In the genomic region with DNA sequence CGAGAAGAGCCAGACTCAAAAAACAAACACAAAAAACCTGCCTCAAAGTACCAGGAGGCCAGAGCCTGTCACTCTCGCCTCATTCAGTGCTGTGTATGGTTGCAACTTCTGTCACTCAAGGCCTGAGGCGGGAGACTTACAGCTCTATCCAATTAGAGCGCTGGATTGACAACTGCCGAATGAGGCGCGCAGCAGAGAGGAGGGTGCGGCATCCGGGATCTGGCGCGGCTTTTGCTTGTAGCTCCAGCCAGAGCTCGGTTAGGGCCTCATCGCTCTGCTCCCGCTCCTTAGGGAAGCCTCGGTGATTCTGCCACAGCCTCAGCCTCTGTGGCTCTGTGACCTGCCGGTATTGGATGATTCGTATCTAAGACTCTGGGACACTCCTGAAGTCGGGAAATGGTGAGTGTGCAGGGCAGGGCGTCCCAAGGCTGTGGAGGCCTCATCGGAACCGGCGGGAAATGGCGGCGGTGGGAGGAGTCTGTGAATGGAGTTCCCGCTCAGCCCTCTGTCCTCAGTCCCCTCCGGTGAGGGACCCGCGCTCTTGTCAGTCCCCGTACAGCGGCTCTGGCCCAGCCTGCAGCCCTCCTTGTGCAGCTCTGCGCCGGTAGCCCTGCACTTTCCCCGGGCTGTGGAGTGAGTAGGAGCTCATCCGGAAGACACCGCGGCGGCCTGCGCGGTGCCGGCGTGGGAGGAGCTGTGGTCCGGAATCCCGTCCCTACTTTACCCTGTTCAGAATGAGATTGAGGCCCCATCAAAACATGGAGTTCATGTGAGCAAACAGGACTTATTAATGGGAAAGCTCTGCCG, we compare ENCODE assay signal across 1 cellular context.
A peak's percentile ranks its signal among the peaks of the same experiment; 100 is the strongest.
TF ChIP-seq lines count a peak whose summit lies in the region.

A gene (plus strand): TSS at position 227 of the 807 bp plus-strand sequence. CDS start 170 bp downstream, at position 397.

TF ChIP-seq in HEK293, 187 proteins besides CTCF, POLR2A, EP300 and RAD21 (continued from another document and continues in another):
- TF ChIP-seq, protein P1, sequence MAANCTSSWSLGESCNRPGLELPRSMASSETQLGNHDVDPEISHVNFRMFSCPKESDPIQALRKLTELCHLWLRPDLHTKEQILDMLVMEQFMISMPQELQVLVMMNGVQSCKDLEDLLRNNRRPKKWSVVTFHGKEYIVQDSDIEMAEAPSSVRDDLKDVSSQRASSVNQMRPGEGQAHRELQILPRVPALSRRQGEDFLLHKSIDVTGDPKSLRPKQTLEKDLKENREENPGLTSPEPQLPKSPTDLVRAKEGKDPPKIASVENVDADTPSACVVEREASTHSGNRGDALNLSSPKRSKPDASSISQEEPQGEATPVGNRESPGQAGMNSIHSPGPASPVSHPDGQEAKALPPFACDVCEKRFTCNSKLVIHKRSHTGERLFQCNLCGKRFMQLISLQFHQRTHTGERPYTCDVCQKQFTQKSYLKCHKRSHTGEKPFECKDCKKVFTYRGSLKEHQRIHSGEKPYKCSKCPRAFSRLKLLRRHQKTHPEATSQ (tag by site-specific recombination; IDR thresholded peaks at IDR 0.05), result 0 out of 2 replicates have a peak, but pooled peaks have one; percentile 17
- TF ChIP-seq ZNF473 (tag by site-specific recombination; IDR thresholded peaks at IDR 0.05) (no peak), ZNF660 (tag by site-specific recombination; IDR thresholded peaks at IDR 0.05) (0 out of 2 replicates have a peak, but pooled peaks have one; percentile 50), HOXC10 (CRISPR knock-in tag; IDR thresholded peaks at IDR 0.05) (no peak), ZNF610 (tag by site-specific recombination; IDR thresholded peaks at IDR 0.05; ENCODE audit: borderline replicate concordance) (peak; percentile 59; the same call in 1 of the 2 replicates), ZNF138 (tag by site-specific recombination; IDR thresholded peaks at IDR 0.05; ENCODE audit: borderline replicate concordance) (no peak), ZNF324 (tag by site-specific recombination; IDR thresholded peaks at IDR 0.05) (0 out of 2 replicates have a peak, but pooled peaks have one; percentile 55), ZBTB17 (tag by site-specific recombination; IDR thresholded peaks at IDR 0.05) (peak; percentile 96), BCL11A (tag by site-specific recombination; IDR thresholded peaks at IDR 0.05; ENCODE audit: low read depth) (no peak), ZNF341 (tag by site-specific recombination; IDR thresholded peaks at IDR 0.05; ENCODE audit: low read depth) (peak; percentile 85), SP7 (tag by site-specific recombination; IDR thresholded peaks at IDR 0.05) (peak; percentile 73), KLF9 (tag by site-specific recombination; IDR thresholded peaks at IDR 0.05; ENCODE audit: low read depth) (no peak), ZNF394 (tag by site-specific recombination; IDR thresholded peaks at IDR 0.05; ENCODE audit: borderline replicate concordance) (no peak), ZNF354C (tag by site-specific recombination; IDR thresholded peaks at IDR 0.05; ENCODE audit: borderline replicate concordance, low read depth) (no peak), IKZF3 (tag by site-specific recombination; IDR thresholded peaks at IDR 0.05) (no peak)
- TF ChIP-seq, protein P2, sequence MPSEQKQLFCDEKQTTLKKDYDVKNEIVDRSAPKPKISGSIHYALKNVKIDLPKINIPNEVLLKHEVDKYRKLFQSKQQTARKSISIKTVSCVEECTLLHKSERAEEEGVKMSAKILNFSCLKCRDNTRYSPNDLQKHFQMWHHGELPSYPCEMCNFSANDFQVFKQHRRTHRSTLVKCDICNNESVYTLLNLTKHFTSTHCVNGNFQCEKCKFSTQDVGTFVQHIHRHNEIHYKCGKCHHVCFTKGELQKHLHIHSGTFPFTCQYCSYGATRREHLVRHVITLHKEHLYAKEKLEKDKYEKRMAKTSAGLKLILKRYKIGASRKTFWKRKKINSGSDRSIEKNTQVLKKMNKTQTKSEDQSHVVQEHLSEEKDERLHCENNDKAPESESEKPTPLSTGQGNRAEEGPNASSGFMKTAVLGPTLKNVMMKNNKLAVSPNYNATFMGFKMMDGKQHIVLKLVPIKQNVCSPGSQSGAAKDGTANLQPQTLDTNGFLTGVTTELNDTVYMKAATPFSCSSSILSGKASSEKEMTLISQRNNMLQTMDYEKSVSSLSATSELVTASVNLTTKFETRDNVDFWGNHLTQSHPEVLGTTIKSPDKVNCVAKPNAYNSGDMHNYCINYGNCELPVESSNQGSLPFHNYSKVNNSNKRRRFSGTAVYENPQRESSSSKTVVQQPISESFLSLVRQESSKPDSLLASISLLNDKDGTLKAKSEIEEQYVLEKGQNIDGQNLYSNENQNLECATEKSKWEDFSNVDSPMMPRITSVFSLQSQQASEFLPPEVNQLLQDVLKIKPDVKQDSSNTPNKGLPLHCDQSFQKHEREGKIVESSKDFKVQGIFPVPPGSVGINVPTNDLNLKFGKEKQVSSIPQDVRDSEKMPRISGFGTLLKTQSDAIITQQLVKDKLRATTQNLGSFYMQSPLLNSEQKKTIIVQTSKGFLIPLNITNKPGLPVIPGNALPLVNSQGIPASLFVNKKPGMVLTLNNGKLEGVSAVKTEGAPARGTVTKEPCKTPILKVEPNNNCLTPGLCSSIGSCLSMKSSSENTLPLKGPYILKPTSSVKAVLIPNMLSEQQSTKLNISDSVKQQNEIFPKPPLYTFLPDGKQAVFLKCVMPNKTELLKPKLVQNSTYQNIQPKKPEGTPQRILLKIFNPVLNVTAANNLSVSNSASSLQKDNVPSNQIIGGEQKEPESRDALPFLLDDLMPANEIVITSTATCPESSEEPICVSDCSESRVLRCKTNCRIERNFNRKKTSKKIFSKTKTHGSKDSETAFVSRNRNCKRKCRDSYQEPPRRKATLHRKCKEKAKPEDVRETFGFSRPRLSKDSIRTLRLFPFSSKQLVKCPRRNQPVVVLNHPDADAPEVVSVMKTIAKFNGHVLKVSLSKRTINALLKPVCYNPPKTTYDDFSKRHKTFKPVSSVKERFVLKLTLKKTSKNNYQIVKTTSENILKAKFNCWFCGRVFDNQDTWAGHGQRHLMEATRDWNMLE (tag by site-specific recombination; conservative IDR thresholded peaks at IDR 0.05; ENCODE audit: low read depth), result no peak; the same call in 1 of the 2 replicates
- TF ChIP-seq, protein P3, sequence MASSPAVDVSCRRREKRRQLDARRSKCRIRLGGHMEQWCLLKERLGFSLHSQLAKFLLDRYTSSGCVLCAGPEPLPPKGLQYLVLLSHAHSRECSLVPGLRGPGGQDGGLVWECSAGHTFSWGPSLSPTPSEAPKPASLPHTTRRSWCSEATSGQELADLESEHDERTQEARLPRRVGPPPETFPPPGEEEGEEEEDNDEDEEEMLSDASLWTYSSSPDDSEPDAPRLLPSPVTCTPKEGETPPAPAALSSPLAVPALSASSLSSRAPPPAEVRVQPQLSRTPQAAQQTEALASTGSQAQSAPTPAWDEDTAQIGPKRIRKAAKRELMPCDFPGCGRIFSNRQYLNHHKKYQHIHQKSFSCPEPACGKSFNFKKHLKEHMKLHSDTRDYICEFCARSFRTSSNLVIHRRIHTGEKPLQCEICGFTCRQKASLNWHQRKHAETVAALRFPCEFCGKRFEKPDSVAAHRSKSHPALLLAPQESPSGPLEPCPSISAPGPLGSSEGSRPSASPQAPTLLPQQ (tag by site-specific recombination; IDR thresholded peaks at IDR 0.05), result peak; percentile 72
- TF ChIP-seq, protein P4, sequence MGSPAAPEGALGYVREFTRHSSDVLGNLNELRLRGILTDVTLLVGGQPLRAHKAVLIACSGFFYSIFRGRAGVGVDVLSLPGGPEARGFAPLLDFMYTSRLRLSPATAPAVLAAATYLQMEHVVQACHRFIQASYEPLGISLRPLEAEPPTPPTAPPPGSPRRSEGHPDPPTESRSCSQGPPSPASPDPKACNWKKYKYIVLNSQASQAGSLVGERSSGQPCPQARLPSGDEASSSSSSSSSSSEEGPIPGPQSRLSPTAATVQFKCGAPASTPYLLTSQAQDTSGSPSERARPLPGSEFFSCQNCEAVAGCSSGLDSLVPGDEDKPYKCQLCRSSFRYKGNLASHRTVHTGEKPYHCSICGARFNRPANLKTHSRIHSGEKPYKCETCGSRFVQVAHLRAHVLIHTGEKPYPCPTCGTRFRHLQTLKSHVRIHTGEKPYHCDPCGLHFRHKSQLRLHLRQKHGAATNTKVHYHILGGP (tag by site-specific recombination; IDR thresholded peaks at IDR 0.05), result no peak
- TF ChIP-seq, protein P5, sequence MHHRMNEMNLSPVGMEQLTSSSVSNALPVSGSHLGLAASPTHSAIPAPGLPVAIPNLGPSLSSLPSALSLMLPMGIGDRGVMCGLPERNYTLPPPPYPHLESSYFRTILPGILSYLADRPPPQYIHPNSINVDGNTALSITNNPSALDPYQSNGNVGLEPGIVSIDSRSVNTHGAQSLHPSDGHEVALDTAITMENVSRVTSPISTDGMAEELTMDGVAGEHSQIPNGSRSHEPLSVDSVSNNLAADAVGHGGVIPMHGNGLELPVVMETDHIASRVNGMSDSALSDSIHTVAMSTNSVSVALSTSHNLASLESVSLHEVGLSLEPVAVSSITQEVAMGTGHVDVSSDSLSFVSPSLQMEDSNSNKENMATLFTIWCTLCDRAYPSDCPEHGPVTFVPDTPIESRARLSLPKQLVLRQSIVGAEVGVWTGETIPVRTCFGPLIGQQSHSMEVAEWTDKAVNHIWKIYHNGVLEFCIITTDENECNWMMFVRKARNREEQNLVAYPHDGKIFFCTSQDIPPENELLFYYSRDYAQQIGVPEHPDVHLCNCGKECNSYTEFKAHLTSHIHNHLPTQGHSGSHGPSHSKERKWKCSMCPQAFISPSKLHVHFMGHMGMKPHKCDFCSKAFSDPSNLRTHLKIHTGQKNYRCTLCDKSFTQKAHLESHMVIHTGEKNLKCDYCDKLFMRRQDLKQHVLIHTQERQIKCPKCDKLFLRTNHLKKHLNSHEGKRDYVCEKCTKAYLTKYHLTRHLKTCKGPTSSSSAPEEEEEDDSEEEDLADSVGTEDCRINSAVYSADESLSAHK (tag by site-specific recombination; IDR thresholded peaks at IDR 0.05), result no peak
- TF ChIP-seq, protein P6, sequence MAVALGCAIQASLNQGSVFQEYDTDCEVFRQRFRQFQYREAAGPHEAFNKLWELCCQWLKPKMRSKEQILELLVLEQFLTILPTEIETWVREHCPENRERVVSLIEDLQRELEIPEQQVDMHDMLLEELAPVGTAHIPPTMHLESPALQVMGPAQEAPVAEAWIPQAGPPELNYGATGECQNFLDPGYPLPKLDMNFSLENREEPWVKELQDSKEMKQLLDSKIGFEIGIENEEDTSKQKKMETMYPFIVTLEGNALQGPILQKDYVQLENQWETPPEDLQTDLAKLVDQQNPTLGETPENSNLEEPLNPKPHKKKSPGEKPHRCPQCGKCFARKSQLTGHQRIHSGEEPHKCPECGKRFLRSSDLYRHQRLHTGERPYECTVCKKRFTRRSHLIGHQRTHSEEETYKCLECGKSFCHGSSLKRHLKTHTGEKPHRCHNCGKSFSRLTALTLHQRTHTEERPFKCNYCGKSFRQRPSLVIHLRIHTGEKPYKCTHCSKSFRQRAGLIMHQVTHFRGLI (tag by site-specific recombination; IDR thresholded peaks at IDR 0.05), result no peak
- TF ChIP-seq, protein P7, sequence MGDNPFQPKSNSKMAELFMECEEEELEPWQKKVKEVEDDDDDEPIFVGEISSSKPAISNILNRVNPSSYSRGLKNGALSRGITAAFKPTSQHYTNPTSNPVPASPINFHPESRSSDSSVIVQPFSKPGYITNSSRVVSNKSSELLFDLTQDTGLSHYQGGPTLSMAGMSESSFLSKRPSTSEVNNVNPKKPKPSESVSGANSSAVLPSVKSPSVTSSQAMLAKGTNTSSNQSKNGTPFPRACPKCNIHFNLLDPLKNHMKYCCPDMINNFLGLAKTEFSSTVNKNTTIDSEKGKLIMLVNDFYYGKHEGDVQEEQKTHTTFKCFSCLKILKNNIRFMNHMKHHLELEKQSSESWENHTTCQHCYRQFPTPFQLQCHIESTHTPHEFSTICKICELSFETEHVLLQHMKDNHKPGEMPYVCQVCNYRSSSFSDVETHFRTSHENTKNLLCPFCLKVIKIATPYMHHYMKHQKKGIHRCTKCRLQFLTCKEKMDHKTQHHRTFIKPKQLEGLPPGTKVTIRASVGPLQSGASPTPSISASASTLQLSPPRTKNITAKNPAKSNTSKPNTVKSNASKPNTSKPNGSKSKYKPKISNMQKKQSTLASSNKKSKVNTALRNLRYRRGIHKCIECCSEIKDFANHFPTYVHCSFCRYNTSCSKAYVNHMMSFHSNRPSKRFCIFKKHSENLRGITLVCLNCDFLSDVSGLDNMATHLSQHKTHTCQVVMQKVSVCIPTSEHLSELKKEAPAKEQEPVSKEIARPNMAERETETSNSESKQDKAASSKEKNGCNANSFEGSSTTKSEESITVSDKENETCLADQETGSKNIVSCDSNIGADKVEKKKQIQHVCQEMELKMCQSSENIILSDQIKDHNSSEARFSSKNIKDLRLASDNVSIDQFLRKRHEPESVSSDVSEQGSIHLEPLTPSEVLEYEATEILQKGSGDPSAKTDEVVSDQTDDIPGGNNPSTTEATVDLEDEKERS (tag by site-specific recombination; IDR thresholded peaks at IDR 0.05), result no peak
- TF ChIP-seq, protein P8, sequence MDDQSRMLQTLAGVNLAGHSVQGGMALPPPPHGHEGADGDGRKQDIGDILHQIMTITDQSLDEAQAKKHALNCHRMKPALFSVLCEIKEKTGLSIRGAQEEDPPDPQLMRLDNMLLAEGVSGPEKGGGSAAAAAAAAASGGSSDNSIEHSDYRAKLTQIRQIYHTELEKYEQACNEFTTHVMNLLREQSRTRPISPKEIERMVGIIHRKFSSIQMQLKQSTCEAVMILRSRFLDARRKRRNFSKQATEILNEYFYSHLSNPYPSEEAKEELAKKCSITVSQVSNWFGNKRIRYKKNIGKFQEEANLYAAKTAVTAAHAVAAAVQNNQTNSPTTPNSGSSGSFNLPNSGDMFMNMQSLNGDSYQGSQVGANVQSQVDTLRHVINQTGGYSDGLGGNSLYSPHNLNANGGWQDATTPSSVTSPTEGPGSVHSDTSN (CRISPR knock-in tag; IDR thresholded peaks at IDR 0.05), result peak; percentile 96
- TF ChIP-seq, protein P9, sequence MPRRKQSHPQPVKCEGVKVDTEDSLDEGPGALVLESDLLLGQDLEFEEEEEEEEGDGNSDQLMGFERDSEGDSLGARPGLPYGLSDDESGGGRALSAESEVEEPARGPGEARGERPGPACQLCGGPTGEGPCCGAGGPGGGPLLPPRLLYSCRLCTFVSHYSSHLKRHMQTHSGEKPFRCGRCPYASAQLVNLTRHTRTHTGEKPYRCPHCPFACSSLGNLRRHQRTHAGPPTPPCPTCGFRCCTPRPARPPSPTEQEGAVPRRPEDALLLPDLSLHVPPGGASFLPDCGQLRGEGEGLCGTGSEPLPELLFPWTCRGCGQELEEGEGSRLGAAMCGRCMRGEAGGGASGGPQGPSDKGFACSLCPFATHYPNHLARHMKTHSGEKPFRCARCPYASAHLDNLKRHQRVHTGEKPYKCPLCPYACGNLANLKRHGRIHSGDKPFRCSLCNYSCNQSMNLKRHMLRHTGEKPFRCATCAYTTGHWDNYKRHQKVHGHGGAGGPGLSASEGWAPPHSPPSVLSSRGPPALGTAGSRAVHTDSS (tag by site-specific recombination; IDR thresholded peaks at IDR 0.05), result no peak
- TF ChIP-seq, protein P10, sequence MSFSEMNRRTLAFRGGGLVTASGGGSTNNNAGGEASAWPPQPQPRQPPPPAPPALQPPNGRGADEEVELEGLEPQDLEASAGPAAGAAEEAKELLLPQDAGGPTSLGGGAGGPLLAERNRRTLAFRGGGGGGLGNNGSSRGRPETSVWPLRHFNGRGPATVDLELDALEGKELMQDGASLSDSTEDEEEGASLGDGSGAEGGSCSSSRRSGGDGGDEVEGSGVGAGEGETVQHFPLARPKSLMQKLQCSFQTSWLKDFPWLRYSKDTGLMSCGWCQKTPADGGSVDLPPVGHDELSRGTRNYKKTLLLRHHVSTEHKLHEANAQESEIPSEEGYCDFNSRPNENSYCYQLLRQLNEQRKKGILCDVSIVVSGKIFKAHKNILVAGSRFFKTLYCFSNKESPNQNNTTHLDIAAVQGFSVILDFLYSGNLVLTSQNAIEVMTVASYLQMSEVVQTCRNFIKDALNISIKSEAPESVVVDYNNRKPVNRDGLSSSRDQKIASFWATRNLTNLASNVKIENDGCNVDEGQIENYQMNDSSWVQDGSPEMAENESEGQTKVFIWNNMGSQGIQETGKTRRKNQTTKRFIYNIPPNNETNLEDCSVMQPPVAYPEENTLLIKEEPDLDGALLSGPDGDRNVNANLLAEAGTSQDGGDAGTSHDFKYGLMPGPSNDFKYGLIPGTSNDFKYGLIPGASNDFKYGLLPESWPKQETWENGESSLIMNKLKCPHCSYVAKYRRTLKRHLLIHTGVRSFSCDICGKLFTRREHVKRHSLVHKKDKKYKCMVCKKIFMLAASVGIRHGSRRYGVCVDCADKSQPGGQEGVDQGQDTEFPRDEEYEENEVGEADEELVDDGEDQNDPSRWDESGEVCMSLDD (tag by site-specific recombination; IDR thresholded peaks at IDR 0.05), result no peak
